In genomic region chr12:72692338-72692737, GRCh38 we compare ENCODE assay signal across 28 cellular contexts.
DNase-seq lines count a peak whose midpoint lies in the region; ATAC-seq, FAIRE-seq and TF ChIP-seq lines count a peak whose summit lies in the region.
"Had no signal": no experiment of that assay in that cellular context is flagged by ENCODE, and none has a peak within 500 bp of the region (broad histone marks: within the 10 kb centered on the region; RNA-seq: fewer than 3 reads in every experiment).

No MANE protein-coding gene starts in this region.

- DNase-seq in HepG2 (ENCODE audit: low spot score) (no peak), right lobe of liver (no peak), HAP-1 (ENCODE audit: low spot score in 2 of 2) (peak; percentile 27 to 90), SK-N-DZ (ENCODE audit: low spot score) (peak; percentile 65), left kidney (ENCODE audit: low read depth, low spot score) (peak; percentile 32), islet precursor cell (no peak)
- DNase-seq in activated naive CD4-positive, alpha-beta T cell (lab: John Stamatoyannopoulos, UW): no peak
- DNase-seq: 8988T; ACHN; BE2C; C1 segment of cervical spinal cord; CD4-positive, alpha-beta memory T cell; CD4-positive, CD25-positive, alpha-beta regulatory T cell; CD8-positive, alpha-beta memory T cell; COR-L47; DMS 273 treated with DMSO at 0.1 percent for 48 hours; DMS153; DMS53; DMS79; DND-41; EL; GDM1 had no signal

- H2AFZ ChIP-seq in HepG2 (ENCODE audit: low read length): no peak overlapping the region

- WGBS in HepG2 (ENCODE audit: low lambda C conversion rate): 1% methylated on average over 2 of the region's 2 CpGs
- 60% methylated on average over 2 of the region's 2 CpGs for WGBS in right lobe of liver (ENCODE audit: insufficient coverage, low coverage, low lambda C conversion rate, missing lambda C conversion rate)

- H3K27ac ChIP-seq in HepG2 (ENCODE audit: extremely low read length, insufficient read depth, low read length) (no peak overlapping the region), right lobe of liver (no peak overlapping the region)
- H3K27ac ChIP-seq: BLaER1 had no signal

- CTCF ChIA-PET in HepG2 (lab: Yijun Ruan, JAX; ENCODE audit: low intra/inter-chr PET ratio, low total read pairs): no interaction called here

- H4K20me1 ChIP-seq in HepG2 (ENCODE audit: insufficient read depth, low read length): no peaks in the 10 kb centered on the region
- H4K20me1 ChIP-seq: BLaER1 had no signal

- POLR2A ChIA-PET in HepG2 (lab: Yijun Ruan, JAX): no interaction called here

- H3K9ac ChIP-seq in HepG2 (ENCODE audit: insufficient read depth, low read depth, low read length): no peak overlapping the region
- H3K9ac ChIP-seq: BLaER1 had no signal

- H3K36me3 ChIP-seq in HepG2 (replicated peaks in 1 of 2; ENCODE audit: control insufficient read depth in 1 of 2, insufficient read depth in 2 of 2, low read length in 2 of 2) (no peaks in the 10 kb centered on the region), right lobe of liver (no peaks in the 10 kb centered on the region), HAP-1 (replicated peaks) (no peaks in the 10 kb centered on the region)
- H3K36me3 ChIP-seq: BE2C, BLaER1 had no signal

- no peak for ATAC-seq in HepG2
- no peak for ATAC-seq in right lobe of liver
- no peak for ATAC-seq in GM21515 (IDR thresholded peaks at IDR 0.05; ENCODE audit: unreplicated experiment)
- ATAC-seq: GM12878 had no signal

- no peak for TF ChIP-seq RAD21 in HepG2 (CRISPR knock-in tag; IDR thresholded peaks at IDR 0.05)

- H3K79me2 ChIP-seq in HepG2 (ENCODE audit: insufficient read depth, low read length): no peaks in the 10 kb centered on the region

- intact Hi-C loops in HepG2 (cut with micrococcal nuclease; ENCODE audit: unreplicated experiment) (no loop called here), right lobe of liver (cut with DNase I) (no loop called here)

- BruUV-seq in HepG2 (replicated peaks; lab: Mats Ljungman, UMichigan): no TSS peak

- TF ChIP-seq CTCF in HepG2 (CRISPR knock-in tag; IDR thresholded peaks at IDR 0.05): no peak
- no peak for TF ChIP-seq CTCF in right lobe of liver (IDR thresholded peaks at IDR 0.05)

- in situ Hi-C loops in HepG2 (cut with HindIII; ENCODE audit: extremely low pct_ligation_motif_present, low pct_unique_long_range_greater_than_20kb): no loop called here
- in situ Hi-C loops in HAP-1 (cut with MboI; ENCODE audit: low sequenced_read_pairs): no loop called here

- peaks cover 41% of the 10 kb centered on the region for H3K9me3 ChIP-seq in HepG2 (ENCODE audit: low read length)
- no peaks in the 10 kb centered on the region for H3K9me3 ChIP-seq in right lobe of liver
- no peaks in the 10 kb centered on the region for H3K9me3 ChIP-seq in HAP-1
- H3K9me3 ChIP-seq: BE2C, BLaER1 had no signal

- no peak for FAIRE-seq in HepG2 (lab: Jason Lieb, UNC)
- FAIRE-seq: A204.1, GM12878, GM12892, GM18507 had no signal

- no peak overlapping the region for H3K4me2 ChIP-seq in HepG2 (ENCODE audit: low read depth, low read length)
- H3K4me2 ChIP-seq: BLaER1 had no signal

- TF ChIP-seq POLR2A in HepG2 (IDR thresholded peaks at IDR 0.05; ENCODE audit: insufficient read depth in 1 of 2, low read depth in 2 of 2, low read length in 2 of 2) (no peak), right lobe of liver (IDR thresholded peaks at IDR 0.05) (no peak)

- H3K4me1 ChIP-seq in HepG2 (ENCODE audit: insufficient read depth, low read length) (no peaks in the 10 kb centered on the region), right lobe of liver (no peaks in the 10 kb centered on the region), HAP-1 (peaks cover 20% of the 10 kb centered on the region)
- H3K4me1 ChIP-seq: BE2C, BLaER1 had no signal

- no peak for TF ChIP-seq EP300 in HepG2 (IDR thresholded peaks at IDR 0.05; ENCODE audit: low read depth in 2 of 2, low read length in 2 of 2)
- TF ChIP-seq EP300 in HepG2 (CRISPR knock-in tag; IDR thresholded peaks at IDR 0.05; ENCODE audit: borderline replicate concordance): no peak

- H3K4me3 ChIP-seq in HepG2 (replicated peaks in 1 of 3; ENCODE audit: insufficient read depth in 1 of 3, low read depth in 2 of 3, low read length in 3 of 3): no peak overlapping the region
- H3K4me3 ChIP-seq in right lobe of liver: no peak overlapping the region
- no peak overlapping the region for H3K4me3 ChIP-seq in HAP-1
- H3K4me3 ChIP-seq: BLaER1, GM12878 had no signal

- no peaks in the 10 kb centered on the region; a peak in 1 of 5 replicates for H3K27me3 ChIP-seq in HepG2 (ENCODE audit: control insufficient read depth in 1 of 2, insufficient read depth in 2 of 2, low read length in 2 of 2)
- H3K27me3 ChIP-seq in right lobe of liver: no peaks in the 10 kb centered on the region
- H3K27me3 ChIP-seq in HAP-1 (ENCODE audit: low read depth): no peaks in the 10 kb centered on the region
- H3K27me3 ChIP-seq: BE2C, BLaER1 had no signal

TF ChIP-seq in HepG2, 621 proteins besides CTCF, POLR2A, EP300 and RAD21:
- TF ChIP-seq CREB1 (IDR thresholded peaks at IDR 0.05) (0 out of 2 replicates have a peak, but pooled peaks have one; percentile 7), CREB1 (CRISPR knock-in tag; IDR thresholded peaks at IDR 0.05) (no peak), PHF8 (CRISPR knock-in tag; IDR thresholded peaks at IDR 0.05) (no peak)

Comparison
In these comparisons a context has a peak if more than half of its experiments do, and no peak if none do; other contexts are left out.
1. DNase-seq: peak in HAP-1 (2 of 2), SK-N-DZ (single experiment) and left kidney (single experiment); none in HepG2 (single experiment), right lobe of liver (0 of 3), islet precursor cell (single experiment) and activated naive CD4-positive, alpha-beta T cell (0 of 4).